Comparison of ENCODE assay signal across 18 cellular contexts in genomic region chr1:168482106-168482505, GRCh38.
DNase-seq lines count a peak whose midpoint lies in the region; ATAC-seq and TF ChIP-seq lines count a peak whose summit lies in the region.
"Had no signal": no experiment of that assay in that cellular context is flagged by ENCODE, and none has a peak within 500 bp of the region (broad histone marks: within the 10 kb centered on the region; RNA-seq: fewer than 3 reads in every experiment).

No MANE protein-coding gene starts in this region.

- no peaks in the 10 kb centered on the region for H3K9me3 ChIP-seq in left ventricle myocardium inferior (replicated peaks)
- H3K9me3 ChIP-seq in uterus, result no peaks in the 10 kb centered on the region
- no peaks in the 10 kb centered on the region for H3K9me3 ChIP-seq in esophagus squamous epithelium
- H3K9me3 ChIP-seq: left lung had no signal

- H3K27ac ChIP-seq in left ventricle myocardium inferior (replicated peaks), result peak overlapping the region; percentile 49
- H3K27ac ChIP-seq in uterus, result peak overlapping the region; percentile 75 to 80
- no peak overlapping the region for H3K27ac ChIP-seq in esophagus squamous epithelium

- H3K36me3 ChIP-seq in left ventricle myocardium inferior (no peaks in the 10 kb centered on the region), uterus (no peaks in the 10 kb centered on the region), esophagus squamous epithelium (no peaks in the 10 kb centered on the region)
- H3K36me3 ChIP-seq: left lung had no signal

- ATAC-seq in left ventricle myocardium superior (no peak), SK-N-SH treated with all-trans-retinoic acid at 6 μM for 48 hours (peak; percentile 16; the same call in 1 of the 3 replicates)
- ATAC-seq: activated naive CD4-positive, alpha-beta T cell treated with anti-CD3 and anti-CD28 coated beads, Interleukin-2, amount 50 U/mL, for 72 hours; left lung; stimulated activated naive B cell treated with anti-CD40 and anti-IgM and Interleukin-4, amounts not matched to agents 10 μg/mL and 1 μg/mL and 100 μg/mL, for 72 hours had no signal

- intact Hi-C loops in left ventricle myocardium inferior (cut with micrococcal nuclease), result no loop called here
- intact Hi-C loops in left ventricle myocardium superior (cut with micrococcal nuclease), result no loop called here
- intact Hi-C loops in uterus (cut with DNase I; ENCODE audit: low total_unique reads), result no loop called here
- intact Hi-C loops in esophagus squamous epithelium (cut with DNase I), result no loop called here

- no peak for TF ChIP-seq POLR2A in uterus (IDR thresholded peaks at IDR 0.05)
- TF ChIP-seq POLR2A in esophagus squamous epithelium (IDR thresholded peaks at IDR 0.05), result no peak

- H3K4me1 ChIP-seq in left ventricle myocardium inferior (peaks cover 11% of the 10 kb centered on the region), uterus (peaks cover 0 to 26% of the 10 kb centered on the region in 2 donors), esophagus squamous epithelium (peaks cover 0 to 16% (median 9%) of the 10 kb centered on the region in 3 donors)

- no peak for TF ChIP-seq CTCF in left ventricle myocardium inferior (IDR thresholded peaks at IDR 0.05; ENCODE audit: borderline replicate concordance)
- TF ChIP-seq CTCF in uterus (IDR thresholded peaks at IDR 0.05), result no peak
- no peak for TF ChIP-seq CTCF in esophagus squamous epithelium (IDR thresholded peaks at IDR 0.05)

- H3K27me3 ChIP-seq in left ventricle myocardium inferior (ENCODE audit: low read depth), result no peaks in the 10 kb centered on the region
- H3K27me3 ChIP-seq in uterus, result no peaks in the 10 kb centered on the region
- no peaks in the 10 kb centered on the region for H3K27me3 ChIP-seq in esophagus squamous epithelium
- H3K27me3 ChIP-seq: left lung had no signal

- DNase-seq in left ventricle myocardium inferior (no peak), left ventricle myocardium superior (no peak), iPS-NIHi11 (ENCODE audit: low spot score) (peak; percentile 55), uterus (no peak), esophagus squamous epithelium (lab: John Stamatoyannopoulos, UW) (no peak)
- no peak for DNase-seq in activated CD4-positive, alpha-beta T cell treated with anti-CD3 and anti-CD28 coated beads, Interleukin-2, amount 50 U/mL, for 1 hour
- no peak for DNase-seq in stimulated activated CD4-positive, alpha-beta T cell treated with anti-CD3 and anti-CD28 coated beads, Interleukin-15, amount 100 ng/mL, for 24 hours
- DNase-seq: ACHN; activated CD4-positive, alpha-beta T cell treated with anti-CD3 and anti-CD28 coated beads for 48 hours; activated T-cell treated with anti-CD3 and anti-CD28 coated beads for 4 hours; CD4-positive, alpha-beta memory T cell; effector CD4-positive, alpha-beta T cell; hypothalamus; left lung; SHP77 treated with DMSO at 0.1 percent for 48 hours; stimulated activated naive B cell treated with anti-CD40 and anti-IgM and Interleukin-4, amounts not matched to agents 10 μg/mL and 1 μg/mL and 100 μg/mL, for 72 hours had no signal

- H3K4me3 ChIP-seq in left ventricle myocardium inferior (no peak overlapping the region), uterus (no peak overlapping the region), esophagus squamous epithelium (no peak overlapping the region)
- H3K4me3 ChIP-seq: left lung had no signal

TF ChIP-seq in SK-N-SH treated with all-trans-retinoic acid at 6 μM for 48 hours, 23 proteins besides CTCF, POLR2A, EP300 and RAD21:
- TF ChIP-seq ZNF565 (CRISPR knock-in tag; conservative IDR thresholded peaks at IDR 0.05; ENCODE audit: low read depth) (peak; percentile 84; the same call in 1 of the 2 replicates), PPARA (CRISPR knock-in tag; IDR thresholded peaks at IDR 0.05; ENCODE audit: borderline replicate concordance) (no peak)

Comparison
In these comparisons a context has a peak if more than half of its experiments do, and no peak if none do; other contexts are left out.
1. H3K27ac ChIP-seq: peak in left ventricle myocardium inferior (single experiment) and uterus (2 of 2); none in esophagus squamous epithelium (0 of 4).